8 cellular contexts compared by ENCODE assay signal in the genomic region with DNA sequence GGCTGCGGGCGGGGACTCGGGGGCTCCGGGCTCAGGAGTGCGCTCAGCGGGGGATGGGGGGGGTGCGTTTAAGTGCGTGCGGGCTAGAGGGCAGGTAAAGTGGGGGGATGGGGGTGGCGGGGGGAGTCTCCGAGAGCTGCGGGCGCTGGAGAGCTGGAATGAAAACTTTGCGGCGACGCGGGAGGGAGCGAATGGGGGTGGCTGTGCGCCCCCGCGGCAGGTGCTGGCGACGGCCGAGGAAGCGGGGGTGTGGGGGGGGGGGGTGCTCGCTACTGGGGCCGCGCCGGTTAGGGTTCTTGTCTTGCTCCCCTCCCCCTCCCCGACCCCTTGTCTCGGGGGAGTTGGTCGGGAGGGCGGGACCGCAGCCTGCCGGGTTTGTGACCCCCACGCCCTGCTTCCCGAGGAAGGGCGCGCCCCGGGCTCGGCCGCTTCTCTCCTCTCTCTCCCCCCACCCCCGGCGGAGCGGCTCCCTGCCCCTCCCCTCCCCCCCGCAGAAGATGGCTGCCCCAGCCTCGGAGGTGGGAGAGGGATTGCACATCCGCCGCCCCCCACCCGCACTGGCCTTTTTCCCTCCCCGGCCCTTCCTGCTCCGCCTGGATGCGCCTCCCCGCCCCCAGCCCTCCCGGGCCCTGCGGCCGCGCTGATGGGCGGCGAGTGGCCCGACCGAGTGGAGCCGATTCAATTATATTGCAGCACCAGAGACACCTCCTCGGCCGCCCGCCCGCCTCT. TPM values are rescaled to one million over a fixed set of nuclear protein-coding genes. Genes with fewer than 3 reads are reported as not detected.
DNase-seq lines count a peak whose midpoint lies in the region; ATAC-seq, FAIRE-seq and TF ChIP-seq lines count a peak whose summit lies in the region.

No MANE protein-coding gene starts in this region.

- peak overlapping the region; percentile 98 to 99 for H3K27ac ChIP-seq in A549
- peak overlapping the region; percentile 4 for H3K27ac ChIP-seq in adipose tissue (ENCODE audit: low read depth, low read length)
- no peak overlapping the region for H3K27ac ChIP-seq in iPS-18a (ENCODE audit: low read length)
- peak overlapping the region in 7 of 8 donors; percentile 65 to 84 (median 78) for H3K27ac ChIP-seq in spleen

- TF ChIP-seq POLR2A in A549 (IDR thresholded peaks at IDR 0.05; ENCODE audit: low read length) (no peak), spleen (IDR thresholded peaks at IDR 0.05) (no peak)

- H3K36me3 ChIP-seq in iPS-18a (ENCODE audit: control insufficient read depth, low read depth, low read length) (no peaks in the 10 kb centered on the region), spleen (peaks cover 0 to 6% (median 0%) of the 10 kb centered on the region in 6 donors)

- H3K4me2 ChIP-seq in A549: peak overlapping the region; percentile 95

- H3K9me3 ChIP-seq in A549 (no peaks in the 10 kb centered on the region), iPS-18a (ENCODE audit: control insufficient read depth, low read depth, low read length) (no peaks in the 10 kb centered on the region), spleen (no peaks in the 10 kb centered on the region)

- H3K4me1 ChIP-seq in A549 (peaks cover 32% of the 10 kb centered on the region), iPS-18a (ENCODE audit: control insufficient read depth, low read depth, low read length) (peaks cover 23% of the 10 kb centered on the region), spleen (peaks cover 59 to 100% (median 91%) of the 10 kb centered on the region in 6 donors)

- CTCF ChIA-PET in A549 (lab: Yijun Ruan, JAX): interaction anchor here (0.6 to 4.2 kb wide), 7 partner anchors 28 to 499 kb away, joined by 3 to 36 read pairs (median 3); no protein-coding TSS in a partner anchor

- intact Hi-C loops in spleen (cut with DNase I; ENCODE audit: low total_unique reads): loop anchor here (5.0 kb wide), 1 partner anchor 191 kb away; no protein-coding TSS in a partner anchor

- no peak for TF ChIP-seq EP300 in A549 (IDR thresholded peaks at IDR 0.05)

- H3K4me3 ChIP-seq in A549 (peak overlapping the region; percentile 96), GM12864 (ENCODE audit: low read depth, low read length) (peak overlapping the region; percentile 67), iPS-18a (ENCODE audit: low read length) (peak overlapping the region; percentile 70), spleen (peak overlapping the region; percentile 52 to 88 (median 58))

- POLR2A ChIA-PET in A549 (lab: Yijun Ruan, JAX): interaction anchor here (0.7 to 3.0 kb wide), 7 partner anchors 8 to 223 kb away, joined by 3 to 25 read pairs (median 3); no protein-coding TSS in a partner anchor

- WGBS in A549 (ENCODE audit: missing lambda C conversion rate): 1% methylated on average over 16 of the region's 67 CpGs
- WGBS in adipose tissue, 3 donors: 0 to 1% (median 1%) methylated on average over 29 to 64 of the region's 67 CpGs
- WGBS in spleen, 5 donors: 1 to 3% (median 2%) methylated on average over 22 to 66 of the region's 67 CpGs

- ATAC-seq in A549 (peak in 1 of 2 experiments; percentile 1; a peak in 1 of 6 replicates), HG02571 (IDR thresholded peaks at IDR 0.05; ENCODE audit: unreplicated experiment) (no peak), GM19452 (IDR thresholded peaks at IDR 0.05; ENCODE audit: unreplicated experiment) (no peak)

- H3K9ac ChIP-seq in iPS-18a (ENCODE audit: low read length): peak overlapping the region; percentile 66

- DNase-seq in A549 (ENCODE audit: low read depth in 1 of 2, low spot score in 1 of 2) (peak; percentile 42 to 58), GM12864 (ENCODE audit: low read depth) (no peak), NCI-H748 (lab: John Stamatoyannopoulos, UW; ENCODE audit: unreplicated experiment) (peak; percentile 86), spleen (peak; percentile 87)

- TF ChIP-seq RAD21 in A549 (conservative IDR thresholded peaks at IDR 0.05 in 1 of 2, IDR thresholded peaks at IDR 0.05 in 1 of 2): no peak

- H3K27me3 ChIP-seq in iPS-18a (ENCODE audit: control insufficient read depth, insufficient read depth, low read length): peaks cover 13% of the 10 kb centered on the region
- peaks cover 0 to 28% (median 0%) of the 10 kb centered on the region in 7 donors for H3K27me3 ChIP-seq in spleen (replicated peaks in 1 of 7)

- no peak for FAIRE-seq in A549 (lab: Jason Lieb, UNC)

- TF ChIP-seq CTCF in A549 (IDR thresholded peaks at IDR 0.05): no peak
- TF ChIP-seq CTCF in GM12864 (IDR thresholded peaks at IDR 0.05; ENCODE audit: low read depth, low read length, missing control alignments): no peak
- TF ChIP-seq CTCF in spleen (IDR thresholded peaks at IDR 0.05 in 8 of 11, conservative IDR thresholded peaks at IDR 0.05 in 3 of 11): no peak

TF ChIP-seq in A549, 52 proteins besides CTCF, POLR2A, EP300 and RAD21:
- TF ChIP-seq HOXB5 (CRISPR knock-in tag; IDR thresholded peaks at IDR 0.05) (no peak), JUN (IDR thresholded peaks at IDR 0.05) (0 out of 5 replicates have a peak, but pooled peaks of 1 of the 2 experiments have one; percentile 20)

RNA-seq across cellular contexts. Expression of a gene that starts 0.7 kb away (rescaled TPM):
- 20.7 and 24.6 TPM in 2 replicates for polyA plus RNA-seq in A549 (2011; rRNA removed)
- polyA plus RNA-seq in A549 (2012; cell fraction: cytosol; rRNA removed): 18.9 and 22.8 TPM in 2 replicates
- 49.8 and 64.0 TPM in 2 replicates for polyA plus RNA-seq in A549 (2012; cell fraction: nucleus; rRNA removed)
- 24.3 to 30.3 TPM (median 24.3 TPM) in 3 replicates for polyA plus RNA-seq in A549 (2017; fragmentation: RNase III; extraction: RNeasy Plus Mini Kit Qiagen cat#74134 plus additional on column Dnase treatment)
- polyA minus RNA-seq in A549 (2011; rRNA and poly(A)+ RNA removed): 24.5 and 25.9 TPM in 2 replicates
- polyA plus RNA-seq in adipose tissue: 10 to 100 TPM; 20.2 to 85.3 (median 55.9) TPM
- total RNA-seq in spleen: 100 to 1,000 TPM in 1 of 7 donors, 10 to 100 TPM in 6; 79.8 to 121 (median 91.4) TPM
- 10 to 100 TPM in 1 of 3 donors, 1 to 10 TPM in 2; 7.4 to 23.2 (median 9.2) TPM for polyA plus RNA-seq in spleen
